In genomic region chr20:35000311-35000921, GRCh38 we compare ENCODE assay signal across 22 cellular contexts. TPM values are rescaled to one million over a fixed set of nuclear protein-coding genes. Genes with fewer than 3 reads are reported as not detected.
A peak's percentile ranks its signal among the peaks of the same experiment; 100 is the strongest.
DNase-seq lines count a peak whose midpoint lies in the region; ATAC-seq and TF ChIP-seq lines count a peak whose summit lies in the region.
"Had no signal": no experiment of that assay in that cellular context is flagged by ENCODE, and none has a peak within 500 bp of the region (broad histone marks: within the 10 kb centered on the region; RNA-seq: fewer than 3 reads in every experiment).

No MANE protein-coding gene starts in this region.

- H2AK5ac ChIP-seq in neuronal stem cell (ENCODE audit: low read depth, low read length) = no peak overlapping the region

- no peak overlapping the region for H3K14ac ChIP-seq in neuronal stem cell (ENCODE audit: low read length)

- no peak overlapping the region for H3K18ac ChIP-seq in neuronal stem cell (ENCODE audit: low read length)

- no peak overlapping the region for H4K91ac ChIP-seq in neuronal stem cell (ENCODE audit: low read depth, low read length, poor library complexity)

- 88 to 91% methylated on average over 28 of the region's 28 CpGs for WGBS in heart right ventricle, 2 donors
- no CpG with 5 or more reads among the region's 28 CpGs for WGBS in neuronal stem cell (ENCODE audit: extremely low coverage in 2 of 2, insufficient read length in 2 of 2, insufficient replicate concordance in 1 of 2), 2 donors

- H3K9me3 ChIP-seq in heart right ventricle = no peaks in the 10 kb centered on the region
- no peaks in the 10 kb centered on the region for H3K9me3 ChIP-seq in neuronal stem cell (replicated peaks in 1 of 2; ENCODE audit: control insufficient read depth in 2 of 2, insufficient read depth in 1 of 2, low read depth in 1 of 2, low read length in 2 of 2)
- H3K9me3 ChIP-seq: neutrophil, prostate gland had no signal

- no peak overlapping the region for H3K4me2 ChIP-seq in neuronal stem cell (ENCODE audit: insufficient read depth, low read length, poor library complexity, severe bottlenecking)
- H3K4me2 ChIP-seq: PC-9 had no signal

- TF ChIP-seq CTCF in heart right ventricle (IDR thresholded peaks at IDR 0.05) = no peak

- H3K9ac ChIP-seq in neuronal stem cell (ENCODE audit: low read depth, low read length, poor library complexity) = no peak overlapping the region

- peak overlapping the region; percentile 61 for H2BK5ac ChIP-seq in neuronal stem cell (ENCODE audit: low read length)

- no peak overlapping the region for H3K23ac ChIP-seq in neuronal stem cell (ENCODE audit: low read depth, low read length, poor library complexity)

- H3K27ac ChIP-seq in heart right ventricle (peak overlapping the region in 1 of 10 donors; percentile 26), angular gyrus (ENCODE audit: low read depth, low read length) (peak overlapping the region; percentile 5), neuronal stem cell (replicated peaks; ENCODE audit: low read length) (no peak overlapping the region)
- H3K27ac ChIP-seq: neutrophil, PC-9, prostate gland had no signal

- intact Hi-C loops in Right ventricle myocardium inferior (cut with DNase I) (no loop called here), heart right ventricle (cut with DNase I) (no loop called here)

- H3K27me3 ChIP-seq in heart right ventricle = no peaks in the 10 kb centered on the region
- no peaks in the 10 kb centered on the region for H3K27me3 ChIP-seq in neuronal stem cell (ENCODE audit: control insufficient read depth in 3 of 3, insufficient read depth in 3 of 3, low read depth in 1 of 3, low read length in 3 of 3)
- H3K27me3 ChIP-seq: neutrophil had no signal

- no peak overlapping the region for H2BK15ac ChIP-seq in neuronal stem cell (ENCODE audit: low read length)

- no peak overlapping the region for H2AFZ ChIP-seq in neuronal stem cell (ENCODE audit: low read length)
- H2AFZ ChIP-seq: PC-9 had no signal

- no peak overlapping the region for H2BK12ac ChIP-seq in neuronal stem cell (ENCODE audit: low read length)

- H3K4me1 ChIP-seq in heart right ventricle (peaks cover 0 to 16% (median 0%) of the 10 kb centered on the region in 9 donors), neuronal stem cell (ENCODE audit: control insufficient read depth in 2 of 2, insufficient read depth in 1 of 2, low read depth in 1 of 2, low read length in 2 of 2) (no peaks in the 10 kb centered on the region)

- H2BK120ac ChIP-seq in neuronal stem cell (ENCODE audit: low read depth, low read length) = no peak overlapping the region

- ATAC-seq in Right ventricle myocardium inferior (no peak), heart right ventricle (no peak), GM18520 (IDR thresholded peaks at IDR 0.05; ENCODE audit: unreplicated experiment) (no peak)
- ATAC-seq: WTC11 had no signal

- no peak overlapping the region for H3K4ac ChIP-seq in neuronal stem cell (ENCODE audit: low read length)

- H3K79me1 ChIP-seq in neuronal stem cell (ENCODE audit: low read depth, low read length) = peaks cover 5% of the 10 kb centered on the region

- H3K36me3 ChIP-seq in heart right ventricle (peaks cover 14 to 100% (median 98%) of the 10 kb centered on the region in 9 donors), neuronal stem cell (replicated peaks in 1 of 2; ENCODE audit: control insufficient read depth in 2 of 2, insufficient read depth in 2 of 2, low read length in 2 of 2) (peaks cover 65 to 96% of the 10 kb centered on the region in 2 donors)

- no peak overlapping the region for H4K8ac ChIP-seq in neuronal stem cell (ENCODE audit: low read depth, low read length)

- H3K4me3 ChIP-seq in heart right ventricle (no peak overlapping the region), neuronal stem cell (ENCODE audit: low read length in 2 of 2) (no peak overlapping the region)
- H3K4me3 ChIP-seq: PC-9, prostate gland had no signal

- DNase-seq in Right ventricle myocardium inferior (ENCODE audit: missing footprints) (peak; percentile 60), heart right ventricle (no peak), NAMALWA (ENCODE audit: low spot score) (peak; percentile 43), neuronal stem cell (ENCODE audit: low spot score) (no peak), HuH-7 (ENCODE audit: low spot score) (no peak)
- no peak for DNase-seq in NK-92 treated with Interleukin-12 subunit alpha and Interleukin-12 subunit beta, amount 100 ng/mL, for 24 hours (lab: John Stamatoyannopoulos, UW)
- DNase-seq: activated CD4-positive, alpha-beta memory T cell treated with anti-CD3 and anti-CD28 coated beads, Interleukin-2, amount 10 ng/mL, durations not matched to agents 7 days and 5 days; activated effector memory CD4-positive, alpha-beta T cell treated with anti-CD3 and anti-CD28 coated beads, Interleukin-2, amount 50 U/mL, for 16 hours; amniotic stem cell; cortex of kidney; EL; NCI-H1417 treated with DMSO at 0.1 percent for 48 hours; PC-9; SIG-M5; stimulated activated CD8-positive, alpha-beta memory T cell treated with anti-CD3 and anti-CD28 coated beads, Interleukin-4, amount 100 ng/mL, for 48 hours; SW 1271 had no signal

RNA-seq across cellular contexts. Expression of gene MYH7B, which starts 44.7 kb away (rescaled TPM):
- 230 TPM for total RNA-seq in Right ventricle myocardium inferior
- 100 to 1,000 TPM; 117 to 318 (median 182) TPM for total RNA-seq in heart right ventricle
- polyA plus RNA-seq in heart right ventricle = 100 to 1,000 TPM in 1 of 2 donors, 10 to 100 TPM in 1; 22.1 to 962 TPM
- polyA plus RNA-seq in neuronal stem cell (2013, experiment 1 of 2) = 0.35 TPM
- 0.42 TPM for polyA plus RNA-seq in neuronal stem cell (2013, experiment 2 of 2)
- polyA plus RNA-seq: CD14-positive monocyte had no signal

RNA-seq across cellular contexts. Expression of gene GSS, which starts 44.8 kb away (rescaled TPM):
- total RNA-seq in Right ventricle myocardium inferior (17.6 TPM), heart right ventricle (10 to 100 TPM; 20.0 to 33.2 (median 24.7) TPM)
- polyA plus RNA-seq in heart right ventricle = 10 to 100 TPM; 30.6 to 60.4 TPM
- 37.0 TPM for polyA plus RNA-seq in neuronal stem cell (2013, experiment 1 of 2)
- polyA plus RNA-seq in neuronal stem cell (2013, experiment 2 of 2) = 37.4 TPM

Comparison
In these comparisons a context has a peak if more than half of its experiments do, and no peak if none do; other contexts are left out.
1. DNase-seq: peak in Right ventricle myocardium inferior (single experiment) and NAMALWA (single experiment); none in heart right ventricle (0 of 2), neuronal stem cell (single experiment), NK-92 treated with Interleukin-12 subunit alpha and Interleukin-12 subunit beta, amount 100 ng/mL, for 24 hours (single experiment) and HuH-7 (single experiment).